ENCODE assay signal across 8 cellular contexts in the genomic region with DNA sequence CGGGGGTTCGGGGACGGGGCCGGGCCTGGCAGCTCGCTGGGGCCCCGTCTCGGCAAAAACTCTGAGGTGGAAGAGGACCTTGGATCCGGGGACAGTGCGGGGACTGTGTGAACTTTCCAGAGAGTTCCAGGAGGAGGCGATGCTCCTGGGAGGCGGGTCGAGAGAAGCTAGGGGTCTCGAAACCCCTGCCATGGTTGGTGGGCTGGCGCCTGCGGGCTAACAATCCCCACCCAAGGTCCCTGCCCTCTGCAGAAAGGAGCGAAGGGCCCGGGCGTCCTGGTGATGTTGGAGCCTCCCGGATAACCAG. TPM values are rescaled to one million over a fixed set of nuclear protein-coding genes. Genes with fewer than 3 reads are reported as not detected.
DNase-seq lines count a peak whose midpoint lies in the region; ATAC-seq, FAIRE-seq and TF ChIP-seq lines count a peak whose summit lies in the region.

No MANE protein-coding gene starts in this region.

- H3K36me3 ChIP-seq in heart left ventricle (peaks cover 0 to 12% (median 8%) of the 10 kb centered on the region in 9 donors), mesodermal cell (ENCODE audit: control insufficient read depth, insufficient read depth, low read length) (peaks cover 8% of the 10 kb centered on the region), uterus (no peaks in the 10 kb centered on the region), kidney (ENCODE audit: control insufficient read depth in 1 of 2, insufficient read depth in 2 of 2, low read length in 2 of 2) (peaks cover 0 to 4% of the 10 kb centered on the region in 2 donors)

- WGBS in heart left ventricle, 4 donors: 12 to 20% (median 14%) methylated on average over 6 to 19 of the region's 19 CpGs
- WGBS in mesodermal cell (ENCODE audit: insufficient coverage in 2 of 2), 2 experiments: 5 to 14% methylated on average over 14 to 18 of the region's 19 CpGs

- H3K4me1 ChIP-seq in heart left ventricle (peaks cover 2 to 38% (median 19%) of the 10 kb centered on the region in 12 donors), mesodermal cell (ENCODE audit: control insufficient read depth, insufficient read depth, low read length, poor library complexity, severe bottlenecking) (peaks cover 4% of the 10 kb centered on the region), uterus (no peaks in the 10 kb centered on the region), kidney (ENCODE audit: control insufficient read depth in 1 of 2, insufficient read depth in 1 of 2, low read depth in 1 of 2, low read length in 2 of 2) (peaks cover 0 to 15% of the 10 kb centered on the region in 2 donors)

- TF ChIP-seq CTCF in heart left ventricle (IDR thresholded peaks at IDR 0.05): peak in 2 of 12 donors; percentile 11 to 33
- peak in 1 of 4 experiments; percentile 12 for TF ChIP-seq CTCF in uterus (IDR thresholded peaks at IDR 0.05)
- no peak for TF ChIP-seq CTCF in kidney (IDR thresholded peaks at IDR 0.05; ENCODE audit: borderline replicate concordance, extremely low read depth, insufficient read depth)

- H3K4me1 Mint-ChIP-seq in central memory CD8-positive, alpha-beta T cell: peaks cover 37% of the 10 kb centered on the region

- no peak overlapping the region for H3K4me3 Mint-ChIP-seq in central memory CD8-positive, alpha-beta T cell

- H3K27ac ChIP-seq in heart left ventricle (peak overlapping the region in 1 of 12 donors; percentile 6), mesodermal cell (ENCODE audit: low read depth, low read length, severe bottlenecking) (no peak overlapping the region), uterus (peak overlapping the region in 1 of 2 donors; percentile 56), kidney (ENCODE audit: low read depth in 2 of 2, low read length in 2 of 2) (no peak overlapping the region)

- H3K9ac ChIP-seq in kidney (ENCODE audit: low read length in 2 of 2): no peak overlapping the region

- H3K4me3 ChIP-seq in heart left ventricle (peak overlapping the region in 11 of 12 donors; percentile 16 to 56 (median 42)), mesodermal cell (ENCODE audit: extremely low read depth, insufficient read depth, low read length, poor library complexity, severe bottlenecking) (peak overlapping the region; percentile 23), uterus (peak overlapping the region; percentile 18 to 36), kidney (ENCODE audit: low read length in 2 of 2) (no peak overlapping the region)

- peaks cover 26% of the 10 kb centered on the region for H3K36me3 Mint-ChIP-seq in central memory CD8-positive, alpha-beta T cell (ENCODE audit: insufficient read depth)

- H3K27ac Mint-ChIP-seq in central memory CD8-positive, alpha-beta T cell (ENCODE audit: low read depth): peak overlapping the region; percentile 38

- no peaks in the 10 kb centered on the region for H3K9me3 ChIP-seq in heart left ventricle
- H3K9me3 ChIP-seq in mesodermal cell (ENCODE audit: control insufficient read depth, low read length): no peaks in the 10 kb centered on the region
- no peaks in the 10 kb centered on the region for H3K9me3 ChIP-seq in uterus
- no peaks in the 10 kb centered on the region for H3K9me3 ChIP-seq in kidney (ENCODE audit: control insufficient read depth in 1 of 2, low read length in 2 of 2)

- H3K27me3 ChIP-seq in heart left ventricle: no peaks in the 10 kb centered on the region
- H3K27me3 ChIP-seq in uterus: no peaks in the 10 kb centered on the region

- FAIRE-seq in kidney (lab: Jason Lieb, UNC) (no peak), HTR-8/SVneo (lab: Jason Lieb, UNC) (no peak)

- DNase-seq in heart left ventricle (peak in 1 of 5 donors; percentile 64), left ventricle myocardium superior (no peak), uterus (no peak), NCI-H1105 (lab: John Stamatoyannopoulos, UW) (no peak), kidney (no peak), HTR-8/SVneo (ENCODE audit: insufficient read length, low spot score) (no peak)
- DNase-seq in central memory CD8-positive, alpha-beta T cell (ENCODE audit: low spot score in 2 of 2): no peak

- ATAC-seq in heart left ventricle (peak in 1 of 4 donors; percentile 1), left ventricle myocardium superior (no peak)
- ATAC-seq in central memory CD8-positive, alpha-beta T cell (replicated peaks; ENCODE audit: extremely low read depth, poor library complexity, severe bottlenecking): no peak

- H3K9me3 Mint-ChIP-seq in central memory CD8-positive, alpha-beta T cell: no peaks in the 10 kb centered on the region

- intact Hi-C loops in heart left ventricle (cut with DNase I): loop anchor here in 1 of 10 donors (5.0 kb wide), 1 partner anchor 121 kb away; no protein-coding TSS in a partner anchor
- intact Hi-C loops in left ventricle myocardium superior (cut with micrococcal nuclease): loop anchor here (5.0 kb wide), 1 partner anchor 56 kb away; no protein-coding TSS in a partner anchor
- intact Hi-C loops in uterus (cut with DNase I; ENCODE audit: low total_unique reads): loop anchor here (5.0 to 10.0 kb wide), 2 partner anchors 41 to 123 kb away; a partner anchor contains a TSS
- intact Hi-C loops in kidney (cut with DNase I): no loop called here

- H3K27me3 Mint-ChIP-seq in central memory CD8-positive, alpha-beta T cell: no peaks in the 10 kb centered on the region

- no peak for TF ChIP-seq POLR2A in heart left ventricle (IDR thresholded peaks at IDR 0.05)
- TF ChIP-seq POLR2A in uterus (IDR thresholded peaks at IDR 0.05): no peak

RNA-seq across cellular contexts. Expression of a gene that starts 4.7 kb away (rescaled TPM):
- 100 to 1,000 TPM in 1 of 9 donors, 10 to 100 TPM in 8; 40.1 to 107 (median 49.6) TPM for total RNA-seq in heart left ventricle
- polyA plus RNA-seq in heart left ventricle: 10 to 100 TPM; 55.6 to 63.8 TPM
- total RNA-seq in left ventricle myocardium superior: 56.8 TPM
- polyA plus RNA-seq in mesodermal cell (2013, experiment 1 of 2): 46.3 TPM
- 36.4 TPM for polyA plus RNA-seq in mesodermal cell (2013, experiment 2 of 2)
- 10 to 100 TPM; 25.0 to 93.8 (median 64.2) TPM for total RNA-seq in uterus
- total RNA-seq in kidney: 80.8 TPM
- 28.2 TPM for polyA plus RNA-seq in kidney (ENCODE audit: insufficient read depth, low read depth, low replicate concordance)

RNA-seq across cellular contexts. Expression of a gene that starts 27.5 kb away (rescaled TPM):
- total RNA-seq in heart left ventricle (10 to 100 TPM in 6 of 9 donors, 1 to 10 TPM in 3; 7.6 to 43.6 (median 12.8) TPM), left ventricle myocardium superior (13.1 TPM), uterus (10 to 100 TPM in 3 of 4 donors, 1 to 10 TPM in 1; 7.4 to 63.7 (median 22.5) TPM), kidney (68.3 TPM)
- polyA plus RNA-seq in heart left ventricle (10 to 100 TPM; 12.3 to 17.6 TPM), kidney (ENCODE audit: insufficient read depth, low read depth, low replicate concordance) (21.9 TPM)
- polyA plus RNA-seq in mesodermal cell (2013, experiment 1 of 2): 31.7 TPM
- polyA plus RNA-seq in mesodermal cell (2013, experiment 2 of 2): 24.3 TPM

RNA-seq across cellular contexts. Expression of a gene that starts 41.7 kb away (rescaled TPM):
- total RNA-seq in heart left ventricle (10 to 100 TPM; 10.8 to 23.9 (median 16.8) TPM), left ventricle myocardium superior (18.7 TPM), uterus (10 to 100 TPM in 3 of 4 donors, 1 to 10 TPM in 1; 7.7 to 48.8 (median 19.1) TPM), kidney (68.9 TPM)
- polyA plus RNA-seq in heart left ventricle (1 to 10 TPM; 8.1 to 9.4 TPM), kidney (ENCODE audit: insufficient read depth, low read depth, low replicate concordance) (25.0 TPM)
- polyA plus RNA-seq in mesodermal cell (2013, experiment 1 of 2): 23.4 TPM
- polyA plus RNA-seq in mesodermal cell (2013, experiment 2 of 2): 15.9 TPM

Comparison
In these comparisons a context has a peak if more than half of its experiments do, and no peak if none do; other contexts are left out.
1. H3K4me3 ChIP-seq: peak in heart left ventricle (11 of 12), mesodermal cell (single experiment) and uterus (2 of 2); none in kidney (0 of 2).